Comparison of ENCODE assay signal across 9 cellular contexts in the genomic region with DNA sequence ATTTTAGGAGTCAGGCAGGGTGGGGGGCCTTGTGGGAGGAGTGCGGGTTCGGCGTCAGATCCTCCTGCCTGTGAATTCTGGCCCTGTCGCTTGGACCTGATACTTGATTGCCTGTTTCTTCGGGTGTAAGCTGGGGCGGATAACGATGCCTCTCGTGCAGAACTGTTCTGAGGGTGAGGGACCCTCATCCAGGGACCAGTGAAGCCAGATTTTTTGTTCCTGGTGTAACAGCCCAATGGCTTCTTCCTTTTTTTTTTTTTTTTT. TPM values are rescaled to one million over a fixed set of nuclear protein-coding genes. Genes with fewer than 3 reads are reported as not detected.
DNase-seq lines count a peak whose midpoint lies in the region; ATAC-seq, FAIRE-seq and TF ChIP-seq lines count a peak whose summit lies in the region.
"Had no signal": no experiment of that assay in that cellular context is flagged by ENCODE, and none has a peak within 500 bp of the region (broad histone marks: within the 10 kb centered on the region; RNA-seq: fewer than 3 reads in every experiment).

No MANE protein-coding gene starts in this region.

- no peak for ATAC-seq in activated naive CD8-positive, alpha-beta T cell treated with anti-CD3 and anti-CD28 coated beads, Interleukin-2, amount 10 ng/mL, durations not matched to agents 7 days and 5 days (ENCODE audit: low read depth)
- ATAC-seq in HepG2 (no peak), upper lobe of left lung (ENCODE audit: low FRiP score in 2 of 2) (no peak), HG03521 (IDR thresholded peaks at IDR 0.05; ENCODE audit: unreplicated experiment) (no peak)

- peak overlapping the region; percentile 76 for H3K9ac ChIP-seq in HepG2 (ENCODE audit: insufficient read depth, low read depth, low read length)

- H3K27ac Mint-ChIP-seq in activated naive CD8-positive, alpha-beta T cell treated with anti-CD3 and anti-CD28 coated beads, Interleukin-2, amount 10 ng/mL, durations not matched to agents 7 days and 5 days = no peak overlapping the region

- H3K9me3 Mint-ChIP-seq in activated naive CD8-positive, alpha-beta T cell treated with anti-CD3 and anti-CD28 coated beads, Interleukin-2, amount 10 ng/mL, durations not matched to agents 7 days and 5 days = peaks cover 3% of the 10 kb centered on the region

- no peaks in the 10 kb centered on the region for H3K9me3 ChIP-seq in cardiac muscle cell (ENCODE audit: low read depth)
- no peaks in the 10 kb centered on the region for H3K9me3 ChIP-seq in right atrium auricular region
- no peaks in the 10 kb centered on the region for H3K9me3 ChIP-seq in HepG2 (ENCODE audit: low read length)
- no peaks in the 10 kb centered on the region for H3K9me3 ChIP-seq in upper lobe of left lung

- peak overlapping the region; percentile 91 for H3K4me3 Mint-ChIP-seq in activated naive CD8-positive, alpha-beta T cell treated with anti-CD3 and anti-CD28 coated beads, Interleukin-2, amount 10 ng/mL, durations not matched to agents 7 days and 5 days

- no peak for FAIRE-seq in HepG2 (lab: Jason Lieb, UNC)

- TF ChIP-seq EP300 in HepG2 (IDR thresholded peaks at IDR 0.05; ENCODE audit: low read depth in 2 of 2, low read length in 2 of 2) (no peak), HepG2 (CRISPR knock-in tag; IDR thresholded peaks at IDR 0.05; ENCODE audit: borderline replicate concordance) (no peak), upper lobe of left lung (IDR thresholded peaks at IDR 0.05) (no peak)

- TSS peak; percentile 24 for BruUV-seq in HepG2 (replicated peaks; lab: Mats Ljungman, UMichigan)

- peaks cover 13% of the 10 kb centered on the region for H3K36me3 Mint-ChIP-seq in activated naive CD8-positive, alpha-beta T cell treated with anti-CD3 and anti-CD28 coated beads, Interleukin-2, amount 10 ng/mL, durations not matched to agents 7 days and 5 days

- in situ Hi-C loops in HepG2 (cut with HindIII; ENCODE audit: extremely low pct_ligation_motif_present, low pct_unique_long_range_greater_than_20kb) = loop anchor here (5.0 kb wide), 1 partner anchor 36 kb away; the partner anchor contains the start of gene FN3KRP

- peaks cover 14% of the 10 kb centered on the region for H3K79me2 ChIP-seq in HepG2 (ENCODE audit: insufficient read depth, low read length)

- H3K27ac ChIP-seq in cardiac muscle cell (no peak overlapping the region), right atrium auricular region (no peak overlapping the region), HepG2 (ENCODE audit: extremely low read length, insufficient read depth, low read length) (no peak overlapping the region), upper lobe of left lung (no peak overlapping the region)

- no peak for TF ChIP-seq POLR2A in HepG2 (IDR thresholded peaks at IDR 0.05; ENCODE audit: insufficient read depth in 1 of 2, low read depth in 2 of 2, low read length in 2 of 2)
- TF ChIP-seq POLR2A in upper lobe of left lung (IDR thresholded peaks at IDR 0.05) = no peak

- WGBS in HepG2 (ENCODE audit: low lambda C conversion rate) = 14% methylated on average over 8 of the region's 8 CpGs
- 49 to 55% methylated on average over 8 of the region's 8 CpGs for WGBS in upper lobe of left lung, 2 donors

- H3K4me2 ChIP-seq in HepG2 (ENCODE audit: low read depth, low read length) = peak overlapping the region; percentile 75

- no peaks in the 10 kb centered on the region for H3K27me3 ChIP-seq in cardiac muscle cell
- no peaks in the 10 kb centered on the region for H3K27me3 ChIP-seq in right atrium auricular region
- H3K27me3 ChIP-seq in HepG2 (ENCODE audit: control insufficient read depth in 1 of 2, insufficient read depth in 2 of 2, low read length in 2 of 2) = no peaks in the 10 kb centered on the region; a peak in 1 of 5 replicates
- H3K27me3 ChIP-seq in upper lobe of left lung = no peaks in the 10 kb centered on the region

- H3K4me1 ChIP-seq in cardiac muscle cell (ENCODE audit: low read depth) = peaks cover 6% of the 10 kb centered on the region
- peaks cover 0 to 21% of the 10 kb centered on the region in 2 donors for H3K4me1 ChIP-seq in right atrium auricular region
- H3K4me1 ChIP-seq in HepG2 (ENCODE audit: insufficient read depth, low read length) = peaks cover 22% of the 10 kb centered on the region
- peaks cover 10 to 21% (median 12%) of the 10 kb centered on the region in 4 donors for H3K4me1 ChIP-seq in upper lobe of left lung

- no peak for TF ChIP-seq RAD21 in HepG2 (CRISPR knock-in tag; IDR thresholded peaks at IDR 0.05)

- no peaks in the 10 kb centered on the region for H4K20me1 ChIP-seq in HepG2 (ENCODE audit: insufficient read depth, low read length)

- intact Hi-C loops in HepG2 (cut with micrococcal nuclease; ENCODE audit: unreplicated experiment) = loop anchor here (5.0 kb wide), 1 partner anchor 36 kb away; the partner anchor contains the start of gene FN3KRP

- H3K4me3 ChIP-seq in cardiac muscle cell = peak overlapping the region; percentile 90
- H3K4me3 ChIP-seq in right atrium auricular region = no peak overlapping the region
- peak overlapping the region; percentile 73 to 98 (median 95) for H3K4me3 ChIP-seq in HepG2 (replicated peaks in 1 of 3; ENCODE audit: insufficient read depth in 1 of 3, low read depth in 2 of 3, low read length in 3 of 3)
- H3K4me3 ChIP-seq in upper lobe of left lung = peak overlapping the region in 3 of 4 donors; percentile 78 to 100 (median 99)

- DNase-seq in cardiac muscle cell (ENCODE audit: low read depth in 1 of 2, low spot score in 1 of 2) = no peak
- no peak for DNase-seq in right atrium auricular region (ENCODE audit: low spot score)
- no peak for DNase-seq in activated naive CD8-positive, alpha-beta T cell treated with anti-CD3 and anti-CD28 coated beads, Interleukin-2, amount 10 ng/mL, durations not matched to agents 7 days and 5 days
- no peak for DNase-seq in HepG2 (ENCODE audit: low spot score)
- DNase-seq in upper lobe of left lung = no peak
- DNase-seq in HCEC 1CT = no peak
- DNase-seq in stimulated activated CD4-positive, alpha-beta T cell treated with anti-CD3 and anti-CD28 coated beads, Interleukin-15, amount 100 ng/mL, for 24 hours = no peak
- DNase-seq: GF-D8 had no signal

- POLR2A ChIA-PET in activated naive CD8-positive, alpha-beta T cell treated with anti-CD3 and anti-CD28 coated beads, Interleukin-2, amount 10 ng/mL, durations not matched to agents 7 days and 5 days (lab: Charles Lee) = interaction anchor here (0.9 kb wide), 1 partner anchor 37 kb away, joined by 5 read pairs; the partner anchor contains the start of gene FN3KRP
- POLR2A ChIA-PET in HepG2 (lab: Yijun Ruan, JAX) = interaction anchor here (1.2 to 1.3 kb wide), 3 partner anchors 15 to 36 kb away, joined by 3 to 6 read pairs (median 5); partner anchors contain the start of genes FN3K and FN3KRP

- H3K36me3 ChIP-seq in cardiac muscle cell (no peaks in the 10 kb centered on the region), right atrium auricular region (peaks cover 3% of the 10 kb centered on the region), HepG2 (replicated peaks in 1 of 2; ENCODE audit: control insufficient read depth in 1 of 2, insufficient read depth in 2 of 2, low read length in 2 of 2) (peaks cover 5 to 13% of the 10 kb centered on the region in 2 experiments; a peak in 4 of 5 replicates), upper lobe of left lung (no peaks in the 10 kb centered on the region)

- TF ChIP-seq CTCF in cardiac muscle cell (IDR thresholded peaks at IDR 0.05; ENCODE audit: low read depth, low read length) (no peak), right atrium auricular region (IDR thresholded peaks at IDR 0.05) (no peak), HepG2 (CRISPR knock-in tag; IDR thresholded peaks at IDR 0.05) (no peak), upper lobe of left lung (IDR thresholded peaks at IDR 0.05) (no peak)

- H2AFZ ChIP-seq in HepG2 (ENCODE audit: low read length) = no peak overlapping the region

- no peaks in the 10 kb centered on the region for H3K27me3 Mint-ChIP-seq in activated naive CD8-positive, alpha-beta T cell treated with anti-CD3 and anti-CD28 coated beads, Interleukin-2, amount 10 ng/mL, durations not matched to agents 7 days and 5 days

- H3K4me1 Mint-ChIP-seq in activated naive CD8-positive, alpha-beta T cell treated with anti-CD3 and anti-CD28 coated beads, Interleukin-2, amount 10 ng/mL, durations not matched to agents 7 days and 5 days = peaks cover 19% of the 10 kb centered on the region

- CTCF ChIA-PET in HepG2 (lab: Yijun Ruan, JAX; ENCODE audit: low intra/inter-chr PET ratio, low total read pairs) = no interaction called here

RNA-seq across cellular contexts. Expression of gene TBCD, which starts 1.3 kb away (rescaled TPM):
- total RNA-seq in cardiac muscle cell (32.1 and 55.7 TPM in 2 replicates), right atrium auricular region (10 to 100 TPM; 19.4 to 29.6 TPM), HepG2 (2016; rRNA removed; fragmentation: Illumina TruSeq; extraction: Trizol) (33.9 and 49.6 TPM in 2 replicates), upper lobe of left lung (100 to 1,000 TPM in 3 of 6 donors, 10 to 100 TPM in 3; 71.3 to 262 (median 104) TPM)
- polyA plus RNA-seq in cardiac muscle cell (66.0 and 106 TPM in 2 replicates), HepG2 (2011; rRNA removed) (54.8 and 58.7 TPM in 2 replicates)
- 100 to 1,000 TPM; 181 to 186 TPM for total RNA-seq in activated naive CD8-positive, alpha-beta T cell treated with anti-CD3 and anti-CD28 coated beads, Interleukin-2, amount 10 ng/mL, durations not matched to agents 7 days and 5 days
- 98.6 and 103 TPM in 2 replicates for total RNA-seq in HepG2 (2016; cell fraction: cytosol; rRNA removed; fragmentation: Illumina TruSeq; extraction: Trizol; ENCODE audit: low read depth)
- total RNA-seq in HepG2 (2016; cell fraction: insoluble cytoplasmic fraction; rRNA removed; fragmentation: Illumina TruSeq; extraction: Trizol) = 32.6 and 40.4 TPM in 2 replicates
- 28.6 and 30.6 TPM in 2 replicates for total RNA-seq in HepG2 (2016; cell fraction: membrane; rRNA removed; fragmentation: Illumina TruSeq; extraction: Trizol)
- 44.9 and 51.2 TPM in 2 replicates for total RNA-seq in HepG2 (2016; cell fraction: nucleus; rRNA removed; fragmentation: Illumina TruSeq; extraction: Trizol)
- polyA plus RNA-seq in HepG2 (2011; cell fraction: cytosol; rRNA removed) = 29.1 and 46.9 TPM in 2 replicates
- 327 and 449 TPM in 2 replicates for polyA plus RNA-seq in HepG2 (2011; cell fraction: nucleus; rRNA removed)
- polyA plus RNA-seq in HepG2 (2012) = 37.3 and 41.7 TPM in 2 replicates
- 3.7 and 4.9 TPM in 2 replicates for polyA plus RNA-seq in HepG2 (2016; cell fraction: cytosol; fragmentation: Illumina TruSeq; extraction: Trizol; ENCODE audit: low read depth)
- 39.7 and 51.2 TPM in 2 replicates for polyA plus RNA-seq in HepG2 (2016; cell fraction: insoluble cytoplasmic fraction; fragmentation: Illumina TruSeq; extraction: Trizol; ENCODE audit: low read depth)
- polyA plus RNA-seq in HepG2 (2016; cell fraction: membrane; fragmentation: Illumina TruSeq; extraction: Trizol; ENCODE audit: low read depth) = 5.6 and 6.8 TPM in 2 replicates
- 140 and 151 TPM in 2 replicates for polyA plus RNA-seq in HepG2 (2016; cell fraction: nucleus; fragmentation: Illumina TruSeq; extraction: Trizol; ENCODE audit: insufficient read depth, low read depth)
- polyA minus RNA-seq in HepG2 (2011; rRNA and poly(A)+ RNA removed; ENCODE audit: low replicate concordance) = 67.0 and 125 TPM in 2 replicates
- 38.0 and 45.2 TPM in 2 replicates for polyA minus RNA-seq in HepG2 (2011; cell fraction: cytosol; rRNA and poly(A)+ RNA removed)
- 51.1 and 51.6 TPM in 2 replicates for polyA minus RNA-seq in HepG2 (2011; cell fraction: nucleus; rRNA and poly(A)+ RNA removed)

RNA-seq across cellular contexts. Expression of gene FN3K, which starts 17.7 kb away (rescaled TPM):
- total RNA-seq in cardiac muscle cell (20.0 and 20.6 TPM in 2 replicates), right atrium auricular region (10 to 100 TPM in 1 of 2 donors, 1 to 10 TPM in 1; 5.1 to 28.3 TPM), HepG2 (2016; rRNA removed; fragmentation: Illumina TruSeq; extraction: Trizol) (12.2 and 22.0 TPM in 2 replicates), upper lobe of left lung (10 to 100 TPM; 10.8 to 63.9 (median 30.7) TPM)
- polyA plus RNA-seq in cardiac muscle cell (10.3 and 18.1 TPM in 2 replicates), HepG2 (2011; rRNA removed) (3.5 and 5.7 TPM in 2 replicates)
- total RNA-seq in activated naive CD8-positive, alpha-beta T cell treated with anti-CD3 and anti-CD28 coated beads, Interleukin-2, amount 10 ng/mL, durations not matched to agents 7 days and 5 days = 1 to 10 TPM; 5.2 TPM
- total RNA-seq in HepG2 (2016; cell fraction: cytosol; rRNA removed; fragmentation: Illumina TruSeq; extraction: Trizol; ENCODE audit: low read depth) = 9.6 and 10.3 TPM in 2 replicates
- 12.7 and 23.9 TPM in 2 replicates for total RNA-seq in HepG2 (2016; cell fraction: insoluble cytoplasmic fraction; rRNA removed; fragmentation: Illumina TruSeq; extraction: Trizol)
- 17.0 and 17.4 TPM in 2 replicates for total RNA-seq in HepG2 (2016; cell fraction: membrane; rRNA removed; fragmentation: Illumina TruSeq; extraction: Trizol)
- 29.1 and 32.3 TPM in 2 replicates for total RNA-seq in HepG2 (2016; cell fraction: nucleus; rRNA removed; fragmentation: Illumina TruSeq; extraction: Trizol)
- polyA plus RNA-seq in HepG2 (2011; cell fraction: cytosol; rRNA removed) = 1.9 and 2.0 TPM in 2 replicates
- polyA plus RNA-seq in HepG2 (2011; cell fraction: nucleus; rRNA removed) = 27.8 and 27.9 TPM in 2 replicates
- 48.6 and 58.1 TPM in 2 replicates for polyA plus RNA-seq in HepG2 (2012)
- polyA plus RNA-seq in HepG2 (2016; cell fraction: cytosol; fragmentation: Illumina TruSeq; extraction: Trizol; ENCODE audit: low read depth) = 21.3 and 21.5 TPM in 2 replicates
- polyA plus RNA-seq in HepG2 (2016; cell fraction: insoluble cytoplasmic fraction; fragmentation: Illumina TruSeq; extraction: Trizol; ENCODE audit: low read depth) = 52.3 and 61.0 TPM in 2 replicates
- 23.7 and 26.9 TPM in 2 replicates for polyA plus RNA-seq in HepG2 (2016; cell fraction: membrane; fragmentation: Illumina TruSeq; extraction: Trizol; ENCODE audit: low read depth)
- 78.1 and 80.9 TPM in 2 replicates for polyA plus RNA-seq in HepG2 (2016; cell fraction: nucleus; fragmentation: Illumina TruSeq; extraction: Trizol; ENCODE audit: insufficient read depth, low read depth)
- 1.6 and 9.2 TPM in 2 replicates for polyA minus RNA-seq in HepG2 (2011; rRNA and poly(A)+ RNA removed; ENCODE audit: low replicate concordance)
- polyA minus RNA-seq in HepG2 (2011; cell fraction: cytosol; rRNA and poly(A)+ RNA removed) = 17.1 and 26.0 TPM in 2 replicates
- 24.3 and 29.1 TPM in 2 replicates for polyA minus RNA-seq in HepG2 (2011; cell fraction: nucleus; rRNA and poly(A)+ RNA removed)

RNA-seq across cellular contexts. Expression of gene FN3KRP, which starts 36.6 kb away (rescaled TPM):
- 10.9 and 18.6 TPM in 2 replicates for total RNA-seq in cardiac muscle cell
- 30.7 and 38.7 TPM in 2 replicates for polyA plus RNA-seq in cardiac muscle cell
- total RNA-seq in right atrium auricular region = 1 to 10 TPM; 6.1 TPM
- total RNA-seq in activated naive CD8-positive, alpha-beta T cell treated with anti-CD3 and anti-CD28 coated beads, Interleukin-2, amount 10 ng/mL, durations not matched to agents 7 days and 5 days = 10 to 100 TPM; 42.6 to 42.7 TPM
- total RNA-seq in HepG2 (2016; rRNA removed; fragmentation: Illumina TruSeq; extraction: Trizol) = 28.2 and 36.1 TPM in 2 replicates
- 5.3 and 7.1 TPM in 2 replicates for total RNA-seq in HepG2 (2016; cell fraction: cytosol; rRNA removed; fragmentation: Illumina TruSeq; extraction: Trizol; ENCODE audit: low read depth)
- 27.6 and 34.8 TPM in 2 replicates for total RNA-seq in HepG2 (2016; cell fraction: insoluble cytoplasmic fraction; rRNA removed; fragmentation: Illumina TruSeq; extraction: Trizol)
- 17.5 and 18.4 TPM in 2 replicates for total RNA-seq in HepG2 (2016; cell fraction: membrane; rRNA removed; fragmentation: Illumina TruSeq; extraction: Trizol)
- total RNA-seq in HepG2 (2016; cell fraction: nucleus; rRNA removed; fragmentation: Illumina TruSeq; extraction: Trizol) = 16.5 and 21.0 TPM in 2 replicates
- polyA plus RNA-seq in HepG2 (2011; rRNA removed) = 22.1 and 22.4 TPM in 2 replicates
- polyA plus RNA-seq in HepG2 (2011; cell fraction: cytosol; rRNA removed) = 17.7 and 18.3 TPM in 2 replicates
- 34.0 and 36.3 TPM in 2 replicates for polyA plus RNA-seq in HepG2 (2011; cell fraction: nucleus; rRNA removed)
- 27.4 and 37.9 TPM in 2 replicates for polyA plus RNA-seq in HepG2 (2012)
- polyA plus RNA-seq in HepG2 (2016; cell fraction: cytosol; fragmentation: Illumina TruSeq; extraction: Trizol; ENCODE audit: low read depth) = 6.9 and 7.2 TPM in 2 replicates
- polyA plus RNA-seq in HepG2 (2016; cell fraction: insoluble cytoplasmic fraction; fragmentation: Illumina TruSeq; extraction: Trizol; ENCODE audit: low read depth) = 54.4 and 62.2 TPM in 2 replicates
- 14.4 and 14.9 TPM in 2 replicates for polyA plus RNA-seq in HepG2 (2016; cell fraction: membrane; fragmentation: Illumina TruSeq; extraction: Trizol; ENCODE audit: low read depth)
- 57.5 and 59.5 TPM in 2 replicates for polyA plus RNA-seq in HepG2 (2016; cell fraction: nucleus; fragmentation: Illumina TruSeq; extraction: Trizol; ENCODE audit: insufficient read depth, low read depth)
- polyA minus RNA-seq in HepG2 (2011; rRNA and poly(A)+ RNA removed; ENCODE audit: low replicate concordance) = 13.3 and 23.3 TPM in 2 replicates
- 11.0 and 11.2 TPM in 2 replicates for polyA minus RNA-seq in HepG2 (2011; cell fraction: cytosol; rRNA and poly(A)+ RNA removed)
- polyA minus RNA-seq in HepG2 (2011; cell fraction: nucleus; rRNA and poly(A)+ RNA removed) = 9.8 and 12.2 TPM in 2 replicates
- 10 to 100 TPM; 14.7 to 94.3 (median 28.8) TPM for total RNA-seq in upper lobe of left lung

RNA-seq across cellular contexts. Expression of gene RAB40B, which starts 54.6 kb away (rescaled TPM):
- total RNA-seq in cardiac muscle cell = 29.7 and 38.9 TPM in 2 replicates
- 28.9 and 42.8 TPM in 2 replicates for polyA plus RNA-seq in cardiac muscle cell
- total RNA-seq in right atrium auricular region = 10 to 100 TPM; 10.2 to 20.8 TPM
- 1 to 10 TPM; 3.3 to 3.5 TPM for total RNA-seq in activated naive CD8-positive, alpha-beta T cell treated with anti-CD3 and anti-CD28 coated beads, Interleukin-2, amount 10 ng/mL, durations not matched to agents 7 days and 5 days
- total RNA-seq in HepG2 (2016; rRNA removed; fragmentation: Illumina TruSeq; extraction: Trizol) = 4.4 and 6.2 TPM in 2 replicates
- 8.6 and 11.9 TPM in 2 replicates for total RNA-seq in HepG2 (2016; cell fraction: cytosol; rRNA removed; fragmentation: Illumina TruSeq; extraction: Trizol; ENCODE audit: low read depth)
- total RNA-seq in HepG2 (2016; cell fraction: insoluble cytoplasmic fraction; rRNA removed; fragmentation: Illumina TruSeq; extraction: Trizol) = 6.2 and 7.4 TPM in 2 replicates
- total RNA-seq in HepG2 (2016; cell fraction: membrane; rRNA removed; fragmentation: Illumina TruSeq; extraction: Trizol) = 18.5 and 22.6 TPM in 2 replicates
- total RNA-seq in HepG2 (2016; cell fraction: nucleus; rRNA removed; fragmentation: Illumina TruSeq; extraction: Trizol) = 3.7 TPM in 2 replicates
- 6.5 and 7.2 TPM in 2 replicates for polyA plus RNA-seq in HepG2 (2011; rRNA removed)
- polyA plus RNA-seq in HepG2 (2011; cell fraction: cytosol; rRNA removed) = 5.7 and 9.9 TPM in 2 replicates
- 10.8 and 12.6 TPM in 2 replicates for polyA plus RNA-seq in HepG2 (2011; cell fraction: nucleus; rRNA removed)
- polyA plus RNA-seq in HepG2 (2012) = 6.2 and 7.3 TPM in 2 replicates
- 25.0 and 26.7 TPM in 2 replicates for polyA plus RNA-seq in HepG2 (2016; cell fraction: cytosol; fragmentation: Illumina TruSeq; extraction: Trizol; ENCODE audit: low read depth)
- 7.0 and 7.6 TPM in 2 replicates for polyA plus RNA-seq in HepG2 (2016; cell fraction: insoluble cytoplasmic fraction; fragmentation: Illumina TruSeq; extraction: Trizol; ENCODE audit: low read depth)
- polyA plus RNA-seq in HepG2 (2016; cell fraction: membrane; fragmentation: Illumina TruSeq; extraction: Trizol; ENCODE audit: low read depth) = 27.5 and 28.9 TPM in 2 replicates
- 8.7 and 12.0 TPM in 2 replicates for polyA plus RNA-seq in HepG2 (2016; cell fraction: nucleus; fragmentation: Illumina TruSeq; extraction: Trizol; ENCODE audit: insufficient read depth, low read depth)
- 3.1 and 8.9 TPM in 2 replicates for polyA minus RNA-seq in HepG2 (2011; rRNA and poly(A)+ RNA removed; ENCODE audit: low replicate concordance)
- polyA minus RNA-seq in HepG2 (2011; cell fraction: cytosol; rRNA and poly(A)+ RNA removed) = 1.4 and 3.2 TPM in 2 replicates
- 2.7 TPM in 2 replicates for polyA minus RNA-seq in HepG2 (2011; cell fraction: nucleus; rRNA and poly(A)+ RNA removed)
- 10 to 100 TPM in 5 of 6 donors, 1 to 10 TPM in 1; 7.8 to 23.7 (median 11.4) TPM for total RNA-seq in upper lobe of left lung

Comparison
In these comparisons a context has a peak if more than half of its experiments do, and no peak if none do; other contexts are left out.
1. H3K4me3 ChIP-seq: peak in cardiac muscle cell (single experiment), HepG2 (3 of 3) and upper lobe of left lung (3 of 4); none in right atrium auricular region (0 of 2).